Comparison of ENCODE assay signal across 1 cellular context in genomic region chr17:1684307-1685189, GRCh38.
A peak's percentile ranks its signal among the peaks of the same experiment; 100 is the strongest.
TF ChIP-seq lines count a peak whose summit lies in the region.

Gene PRPF8, minus strand, starts transcription at chr17:1684867. Its CDS starts 296 bp downstream, at chr17:1684571.

TF ChIP-seq in HEK293, 187 proteins besides CTCF, POLR2A, EP300 and RAD21 (continued from another document and continues in another):
- TF ChIP-seq ZBTB11 (tag by site-specific recombination; conservative IDR thresholded peaks at IDR 0.05; ENCODE audit: low read depth) = peak; percentile 81
- peak; percentile 62; the same call in 1 of the 2 replicates for TF ChIP-seq ZNF335 (tag by site-specific recombination; conservative IDR thresholded peaks at IDR 0.05)
- no peak for TF ChIP-seq MZF1 (tag by site-specific recombination; IDR thresholded peaks at IDR 0.05; ENCODE audit: borderline replicate concordance)
- TF ChIP-seq KLF7 (tag by site-specific recombination; IDR thresholded peaks at IDR 0.05; ENCODE audit: borderline replicate concordance) = peak; percentile 49; the same call in 1 of the 2 replicates
- peak; percentile 67; the same call in 1 of the 2 replicates for TF ChIP-seq ZNF324 (tag by site-specific recombination; IDR thresholded peaks at IDR 0.05)
- no peak for TF ChIP-seq HOXA7 (CRISPR knock-in tag; IDR thresholded peaks at IDR 0.05; ENCODE audit: borderline replicate concordance)
- 0 out of 2 replicates have a peak, but pooled peaks have one; percentile 28 for TF ChIP-seq GLIS2 (tag by site-specific recombination; IDR thresholded peaks at IDR 0.05)
- no peak for TF ChIP-seq ZNF398 (tag by site-specific recombination; IDR thresholded peaks at IDR 0.05)
- TF ChIP-seq ZNF626 (tag by site-specific recombination; IDR thresholded peaks at IDR 0.05) = no peak
- TF ChIP-seq ZNF133 (tag by site-specific recombination; IDR thresholded peaks at IDR 0.05) = no peak
- peak; percentile 72 for TF ChIP-seq KLF8 (tag by site-specific recombination; IDR thresholded peaks at IDR 0.05)
- no peak; the same call in 1 of the 2 replicates for TF ChIP-seq OVOL3 (tag by site-specific recombination; IDR thresholded peaks at IDR 0.05)
- no peak for TF ChIP-seq ZNF266 (tag by site-specific recombination; IDR thresholded peaks at IDR 0.05; ENCODE audit: low read depth)
- TF ChIP-seq ZEB2 (tag by site-specific recombination; IDR thresholded peaks at IDR 0.05) = 0 out of 2 replicates have a peak, but pooled peaks have one; percentile 28
- no peak for TF ChIP-seq ZNF426 (tag by site-specific recombination; IDR thresholded peaks at IDR 0.05)
- TF ChIP-seq INSM2 (tag by site-specific recombination; IDR thresholded peaks at IDR 0.05) = peak; percentile 43; the same call in 1 of the 2 replicates
- TF ChIP-seq ZNF501 (tag by site-specific recombination; IDR thresholded peaks at IDR 0.05) = peak; percentile 75
- TF ChIP-seq ZNF792 (tag by site-specific recombination; IDR thresholded peaks at IDR 0.05) = no peak
- no peak for TF ChIP-seq ZNF174 (tag by site-specific recombination; IDR thresholded peaks at IDR 0.05)
- TF ChIP-seq ZNF677 (tag by site-specific recombination; IDR thresholded peaks at IDR 0.05) = no peak
- TF ChIP-seq ZNF280D (tag by site-specific recombination; IDR thresholded peaks at IDR 0.05) = no peak
- no peak for TF ChIP-seq ZNF211 (tag by site-specific recombination; IDR thresholded peaks at IDR 0.05; ENCODE audit: low read depth)
- TF ChIP-seq ZNF623 (tag by site-specific recombination; IDR thresholded peaks at IDR 0.05) = no peak
- no peak for TF ChIP-seq SCRT2 (tag by site-specific recombination; IDR thresholded peaks at IDR 0.05)
- TF ChIP-seq SP3 (tag by site-specific recombination; IDR thresholded peaks at IDR 0.05) = peak; percentile 92
- no peak for TF ChIP-seq IKZF3 (tag by site-specific recombination; IDR thresholded peaks at IDR 0.05)
- TF ChIP-seq KLF10 (tag by site-specific recombination; IDR thresholded peaks at IDR 0.05) = peak; percentile 75
- TF ChIP-seq ZNF707 (tag by site-specific recombination; IDR thresholded peaks at IDR 0.05) = no peak
- TF ChIP-seq ZNF664 (tag by site-specific recombination; IDR thresholded peaks at IDR 0.05) = no peak
- TF ChIP-seq ZNF830 (tag by site-specific recombination; IDR thresholded peaks at IDR 0.05; ENCODE audit: low read depth) = no peak
- TF ChIP-seq ZBTB10 (tag by site-specific recombination; IDR thresholded peaks at IDR 0.05) = peak; percentile 71; the same call in 1 of the 2 replicates
- no peak for TF ChIP-seq ZNF670 (tag by site-specific recombination; IDR thresholded peaks at IDR 0.05; ENCODE audit: low read depth)
- TF ChIP-seq ZNF580 (tag by site-specific recombination; IDR thresholded peaks at IDR 0.05) = no peak; the same call in 1 of the 2 replicates
- TF ChIP-seq ZSCAN16 (tag by site-specific recombination; IDR thresholded peaks at IDR 0.05) = no peak
- 0 out of 2 replicates have a peak, but pooled peaks have one; percentile 16 for TF ChIP-seq ZFHX2 (tag by site-specific recombination; conservative IDR thresholded peaks at IDR 0.05)
- TF ChIP-seq ZNF548 (tag by site-specific recombination; IDR thresholded peaks at IDR 0.05) = no peak
- TF ChIP-seq ZNF302 (tag by site-specific recombination; IDR thresholded peaks at IDR 0.05; ENCODE audit: low read depth) = no peak
- no peak for TF ChIP-seq HIC1 (tag by site-specific recombination; IDR thresholded peaks at IDR 0.05)
- TF ChIP-seq ZNF155 (tag by site-specific recombination; IDR thresholded peaks at IDR 0.05) = no peak
- no peak for TF ChIP-seq ZNF148 (tag by site-specific recombination; IDR thresholded peaks at IDR 0.05; ENCODE audit: borderline replicate concordance)
- peak; percentile 97 for TF ChIP-seq SP2 (tag by site-specific recombination; IDR thresholded peaks at IDR 0.05)
- peak; percentile 92 for TF ChIP-seq TCF7L2 (IDR thresholded peaks at IDR 0.05; ENCODE audit: borderline replicate concordance, low read depth, low read length)
- TF ChIP-seq SALL2 (tag by site-specific recombination; IDR thresholded peaks at IDR 0.05; ENCODE audit: borderline replicate concordance) = no peak
- no peak for TF ChIP-seq SCRT1 (tag by site-specific recombination; IDR thresholded peaks at IDR 0.05; ENCODE audit: borderline replicate concordance)
- TF ChIP-seq ZNF2 (tag by site-specific recombination; IDR thresholded peaks at IDR 0.05) = peak; percentile 55; the same call in 1 of the 2 replicates
- no peak for TF ChIP-seq ZNF624 (tag by site-specific recombination; IDR thresholded peaks at IDR 0.05)
- TF ChIP-seq ZNF837 (tag by site-specific recombination; IDR thresholded peaks at IDR 0.05) = no peak
- 0 out of 2 replicates have a peak, but pooled peaks have one; percentile 39 for TF ChIP-seq ZNF37A (tag by site-specific recombination; IDR thresholded peaks at IDR 0.05)
- TF ChIP-seq ZNF394 (tag by site-specific recombination; IDR thresholded peaks at IDR 0.05; ENCODE audit: borderline replicate concordance) = peak; percentile 49
- TF ChIP-seq ZSCAN23 (tag by site-specific recombination; IDR thresholded peaks at IDR 0.05) = no peak
- no peak for TF ChIP-seq ZNF214 (tag by site-specific recombination; IDR thresholded peaks at IDR 0.05; ENCODE audit: borderline replicate concordance)
